14 cellular contexts compared by ENCODE assay signal in genomic region chr1:234958066-234958701, GRCh38.
A peak's percentile ranks its signal among the peaks of the same experiment; 100 is the strongest.
DNase-seq lines count a peak whose midpoint lies in the region; ATAC-seq and FAIRE-seq lines count a peak whose summit lies in the region.
"Had no signal": no experiment of that assay in that cellular context is flagged by ENCODE, and none has a peak within 500 bp of the region (broad histone marks: within the 10 kb centered on the region; RNA-seq: fewer than 3 reads in every experiment).

No MANE protein-coding gene starts in this region.

- H3K36me3 ChIP-seq in small intestine (ENCODE audit: control insufficient read depth in 2 of 2, insufficient read depth in 2 of 2, low read length in 2 of 2): no peaks in the 10 kb centered on the region
- H3K36me3 ChIP-seq: left lung had no signal

- H3K9me3 Mint-ChIP-seq in T-helper 1 cell treated with Interleukin-12 subunit alpha and Interleukin-12 subunit beta and Interleukin-4 antibody, amounts not matched to agents 30 μg/mL and 1 μg/mL, for 36 hours: no peaks in the 10 kb centered on the region
- H3K9me3 Mint-ChIP-seq: activated naive CD4-positive, alpha-beta T cell treated with anti-CD3 and anti-CD28 coated beads, Interleukin-2, amount 10 ng/mL, durations not matched to agents 7 days and 5 days had no signal

- 41 to 71% (median 67%) methylated on average over 13 of the region's 13 CpGs for WGBS in small intestine, 3 donors

- H3K4me1 Mint-ChIP-seq in T-helper 1 cell treated with Interleukin-12 subunit alpha and Interleukin-12 subunit beta and Interleukin-4 antibody, amounts not matched to agents 30 μg/mL and 1 μg/mL, for 36 hours (ENCODE audit: low read depth): peaks cover 63% of the 10 kb centered on the region

- H3K4me3 ChIP-seq in small intestine (ENCODE audit: low read depth in 1 of 2, low read length in 2 of 2): no peak overlapping the region
- H3K4me3 ChIP-seq: left lung had no signal

- H3K4me1 ChIP-seq in small intestine (ENCODE audit: control insufficient read depth in 2 of 2, insufficient read depth in 1 of 2, low read depth in 1 of 2, low read length in 1 of 2): peaks cover 17 to 24% of the 10 kb centered on the region in 2 donors

- H3K27me3 Mint-ChIP-seq in T-helper 1 cell treated with Interleukin-12 subunit alpha and Interleukin-12 subunit beta and Interleukin-4 antibody, amounts not matched to agents 30 μg/mL and 1 μg/mL, for 36 hours (ENCODE audit: low read depth): no peaks in the 10 kb centered on the region
- H3K27me3 Mint-ChIP-seq: activated naive CD4-positive, alpha-beta T cell treated with anti-CD3 and anti-CD28 coated beads, Interleukin-2, amount 10 ng/mL, durations not matched to agents 7 days and 5 days had no signal

- DNase-seq in T-helper 1 cell (no peak), RPMI7951 (ENCODE audit: low read depth) (peak; percentile 48), islet precursor cell (peak; percentile 79), small intestine (no peak), midbrain (lab: John Stamatoyannopoulos, UW) (no peak), activated gamma-delta T cell (lab: John Stamatoyannopoulos, UW) (no peak)
- DNase-seq: activated naive CD4-positive, alpha-beta T cell treated with anti-CD3 and anti-CD28 coated beads, Interleukin-2, amount 10 ng/mL, durations not matched to agents 7 days and 5 days; GDM1; Karpas-422; NCI-H774 had no signal

- H3K27ac ChIP-seq in small intestine (ENCODE audit: low read depth in 1 of 2, low read length in 1 of 2): peak overlapping the region; percentile 87 to 97

- H3K9me3 ChIP-seq in small intestine (ENCODE audit: control insufficient read depth, low read depth): no peaks in the 10 kb centered on the region
- H3K9me3 ChIP-seq: left lung had no signal

- no peaks in the 10 kb centered on the region for H3K36me3 Mint-ChIP-seq in T-helper 1 cell treated with Interleukin-12 subunit alpha and Interleukin-12 subunit beta and Interleukin-4 antibody, amounts not matched to agents 30 μg/mL and 1 μg/mL, for 36 hours (ENCODE audit: low read depth)
- H3K36me3 Mint-ChIP-seq: activated naive CD4-positive, alpha-beta T cell treated with anti-CD3 and anti-CD28 coated beads, Interleukin-2, amount 10 ng/mL, durations not matched to agents 7 days and 5 days had no signal

- ATAC-seq in GM19463 (IDR thresholded peaks at IDR 0.05; ENCODE audit: unreplicated experiment): no peak

- no peak for FAIRE-seq in small intestine (lab: Jason Lieb, UNC)
- FAIRE-seq: A204.1 had no signal

- H3K27me3 ChIP-seq in small intestine (ENCODE audit: control insufficient read depth in 2 of 2, insufficient read depth in 2 of 2, low read length in 2 of 2): no peaks in the 10 kb centered on the region
- H3K27me3 ChIP-seq: left lung had no signal

- peak overlapping the region; percentile 23 for H3K27ac Mint-ChIP-seq in T-helper 1 cell treated with Interleukin-12 subunit alpha and Interleukin-12 subunit beta and Interleukin-4 antibody, amounts not matched to agents 30 μg/mL and 1 μg/mL, for 36 hours
- H3K27ac Mint-ChIP-seq: activated naive CD4-positive, alpha-beta T cell treated with anti-CD3 and anti-CD28 coated beads, Interleukin-2, amount 10 ng/mL, durations not matched to agents 7 days and 5 days had no signal

- no peak overlapping the region for H3K4me3 Mint-ChIP-seq in T-helper 1 cell treated with Interleukin-12 subunit alpha and Interleukin-12 subunit beta and Interleukin-4 antibody, amounts not matched to agents 30 μg/mL and 1 μg/mL, for 36 hours
- H3K4me3 Mint-ChIP-seq: activated naive CD4-positive, alpha-beta T cell treated with anti-CD3 and anti-CD28 coated beads, Interleukin-2, amount 10 ng/mL, durations not matched to agents 7 days and 5 days had no signal

Comparison
In these comparisons a context has a peak if more than half of its experiments do, and no peak if none do; other contexts are left out.
1. DNase-seq: peak in RPMI7951 (single experiment) and islet precursor cell (single experiment); none in T-helper 1 cell (0 of 5), small intestine (single experiment), midbrain (single experiment) and activated gamma-delta T cell (single experiment).